Comparison of ENCODE assay signal across 20 cellular contexts in genomic region chr3:33389908-33390307, GRCh38. TPM values are rescaled to one million over a fixed set of nuclear protein-coding genes. Genes with fewer than 3 reads are reported as not detected.
DNase-seq lines count a peak whose midpoint lies in the region; ATAC-seq and TF ChIP-seq lines count a peak whose summit lies in the region.
"Had no signal": no experiment of that assay in that cellular context is flagged by ENCODE, and none has a peak within 500 bp of the region (broad histone marks: within the 10 kb centered on the region; RNA-seq: fewer than 3 reads in every experiment).

No MANE protein-coding gene starts in this region.

- CTCF ChIA-PET in mammary epithelial cell (lab: Charles Lee; ENCODE audit: low non-redundant PET): no interaction called here

- no peaks in the 10 kb centered on the region for H3K27me3 ChIP-seq in mammary epithelial cell (ENCODE audit: insufficient read depth, low read length)
- H3K27me3 ChIP-seq: BLaER1 had no signal

- H3K4me3 ChIP-seq in mammary epithelial cell (replicated peaks in 1 of 3; ENCODE audit: insufficient read depth in 1 of 3, low read depth in 2 of 3, low read length in 3 of 3): no peak overlapping the region
- H3K4me3 ChIP-seq: BLaER1, GM12878 had no signal

- ATAC-seq in HG03571 (IDR thresholded peaks at IDR 0.05; ENCODE audit: unreplicated experiment): no peak
- ATAC-seq: GM12878 had no signal

- H3K4me2 ChIP-seq in mammary epithelial cell (ENCODE audit: insufficient read depth, low read depth, low read length): no peak overlapping the region
- H3K4me2 ChIP-seq: BLaER1, KMS-11 had no signal

- no peak overlapping the region for H3K9ac ChIP-seq in mammary epithelial cell (ENCODE audit: insufficient read depth, low read length)
- H3K9ac ChIP-seq: BLaER1, KMS-11 had no signal

- no peaks in the 10 kb centered on the region for H4K20me1 ChIP-seq in mammary epithelial cell (ENCODE audit: insufficient read depth, low read length)
- H4K20me1 ChIP-seq: BLaER1 had no signal

- H3K79me2 ChIP-seq in mammary epithelial cell (ENCODE audit: insufficient read depth, low read length): peaks cover 5% of the 10 kb centered on the region

- no peaks in the 10 kb centered on the region for H3K27me3 Mint-ChIP-seq in activated T-cell treated with anti-CD3 and anti-CD28 coated beads, Interleukin-2, amount 50 U/mL, for 24 hours
- peaks cover 4% of the 10 kb centered on the region for H3K27me3 Mint-ChIP-seq in HFFc6 (ENCODE audit: insufficient read depth)
- no peaks in the 10 kb centered on the region for H3K27me3 Mint-ChIP-seq in nephron progenitor cell (ENCODE audit: low read depth, poor library complexity)
- H3K27me3 Mint-ChIP-seq: CD8-positive, alpha-beta memory T cell had no signal

- H3K4me3 Mint-ChIP-seq in activated T-cell treated with anti-CD3 and anti-CD28 coated beads, Interleukin-2, amount 50 U/mL, for 24 hours: no peak overlapping the region
- H3K4me3 Mint-ChIP-seq in HFFc6: no peak overlapping the region
- H3K4me3 Mint-ChIP-seq in nephron progenitor cell: no peak overlapping the region
- H3K4me3 Mint-ChIP-seq: CD8-positive, alpha-beta memory T cell had no signal

- no peak for TF ChIP-seq CTCF in HFFc6 (IDR thresholded peaks at IDR 0.05)
- no peak for TF ChIP-seq CTCF in nephron progenitor cell (IDR thresholded peaks at IDR 0.05)
- no peak for TF ChIP-seq CTCF in mammary epithelial cell (conservative IDR thresholded peaks at IDR 0.05 in 1 of 2, IDR thresholded peaks at IDR 0.05 in 1 of 2; ENCODE audit: extremely low read depth in 1 of 2, insufficient read depth in 1 of 2, low read depth in 1 of 2, low read length in 2 of 2)

- peaks cover 33% of the 10 kb centered on the region for H3K4me1 Mint-ChIP-seq in activated T-cell treated with anti-CD3 and anti-CD28 coated beads, Interleukin-2, amount 50 U/mL, for 24 hours (ENCODE audit: low read depth)
- H3K4me1 Mint-ChIP-seq in HFFc6 (ENCODE audit: low read depth): peaks cover 79% of the 10 kb centered on the region
- no peaks in the 10 kb centered on the region for H3K4me1 Mint-ChIP-seq in nephron progenitor cell

- no TSS peak for BruUV-seq in mammary epithelial cell (replicated peaks; lab: Mats Ljungman, UMichigan)

- H3K27ac ChIP-seq in mammary epithelial cell (ENCODE audit: insufficient read depth, low read depth, low read length): no peak overlapping the region
- H3K27ac ChIP-seq: BLaER1, KMS-11 had no signal

- no peak for DNase-seq in activated T-cell treated with anti-CD3 and anti-CD28 coated beads, Interleukin-2, amount 50 U/mL, for 24 hours
- no peak for DNase-seq in activated T-cell treated with anti-CD3 and anti-CD28 coated beads, Interleukin-2, amount 50 U/mL, for 1 hour
- DNase-seq in HFFc6: no peak
- DNase-seq in cerebellum (ENCODE audit: low spot score): peak; percentile 36
- no peak for DNase-seq in nephron progenitor cell
- DNase-seq in mammary epithelial cell: no peak
- DNase-seq in GM19238 (ENCODE audit: insufficient read length, low spot score): no peak
- DNase-seq: CD8-positive, alpha-beta memory T cell; DND-41; GDM1; GOT3; NCI-H1436; NCI-H2029 treated with DMSO at 0.1 percent for 48 hours; NCI-H510A; NCI-H774; RPMI8226 had no signal

- H3K27ac Mint-ChIP-seq in activated T-cell treated with anti-CD3 and anti-CD28 coated beads, Interleukin-2, amount 50 U/mL, for 24 hours: peak overlapping the region; percentile 53
- 0 out of 2 replicates have a peak overlapping the region, but pooled peaks have one; percentile 2 for H3K27ac Mint-ChIP-seq in HFFc6
- peak overlapping the region; percentile 58 for H3K27ac Mint-ChIP-seq in nephron progenitor cell

- peaks cover 35% of the 10 kb centered on the region for H3K36me3 ChIP-seq in mammary epithelial cell (ENCODE audit: insufficient read depth, low read length)

- in situ Hi-C loops in mammary epithelial cell (cut with MboI; ENCODE audit: low sequenced_read_pairs in 2 of 2): no loop called here

- H3K36me3 Mint-ChIP-seq in activated T-cell treated with anti-CD3 and anti-CD28 coated beads, Interleukin-2, amount 50 U/mL, for 24 hours (ENCODE audit: low read depth): peaks cover 91% of the 10 kb centered on the region
- peaks cover 60% of the 10 kb centered on the region for H3K36me3 Mint-ChIP-seq in HFFc6 (ENCODE audit: low read depth)
- H3K36me3 Mint-ChIP-seq in nephron progenitor cell (ENCODE audit: low read depth): peaks cover 66% of the 10 kb centered on the region

- peaks cover 16% of the 10 kb centered on the region for H3K4me1 ChIP-seq in mammary epithelial cell (ENCODE audit: insufficient read depth, low read length)
- H3K4me1 ChIP-seq: BLaER1 had no signal

- no peaks in the 10 kb centered on the region for H3K9me3 Mint-ChIP-seq in activated T-cell treated with anti-CD3 and anti-CD28 coated beads, Interleukin-2, amount 50 U/mL, for 24 hours
- H3K9me3 Mint-ChIP-seq in HFFc6: no peaks in the 10 kb centered on the region
- no peaks in the 10 kb centered on the region for H3K9me3 Mint-ChIP-seq in nephron progenitor cell
- H3K9me3 Mint-ChIP-seq: CD8-positive, alpha-beta memory T cell had no signal

- dilution Hi-C loops in mammary epithelial cell (cut with HindIII; ENCODE audit: low sequenced_read_pairs): no loop called here

- intact Hi-C loops in mammary epithelial cell (cut with micrococcal nuclease): loop anchor here (5.0 to 10.0 kb wide), 2 partner anchors 327 to 395 kb away; partner anchors contain the start of gene CLASP2

- H3K9me3 ChIP-seq in mammary epithelial cell (replicated peaks; ENCODE audit: insufficient read depth, low read length): no peaks in the 10 kb centered on the region
- H3K9me3 ChIP-seq: BLaER1 had no signal

- no peak overlapping the region for H2AFZ ChIP-seq in mammary epithelial cell (ENCODE audit: low read depth, low read length)

- 95% methylated on average over 4 of the region's 4 CpGs for WGBS in mammary epithelial cell (ENCODE audit: low coverage, missing lambda C conversion rate)

RNA-seq across cellular contexts. Expression of gene UBP1, which starts 50.3 kb away (rescaled TPM):
- 10 to 100 TPM; 62.0 to 69.0 (median 64.0) TPM for total RNA-seq in HFFc6 (2021; fragmentation: NEBNext Ultra II Directional; extraction: Animal tissue kit (Norgen Biotek cat#: 25700))
- 70.9 TPM for total RNA-seq in cerebellum
- 10 to 100 TPM; 44.8 to 63.7 TPM for total RNA-seq in mammary epithelial cell
- polyA plus RNA-seq in mammary epithelial cell: 63.3 TPM
- 142 TPM for polyA minus RNA-seq in mammary epithelial cell

Comparison
In these comparisons a context has a peak if more than half of its experiments do, and no peak if none do; other contexts are left out.
1. H3K27ac Mint-ChIP-seq: peak in every context shown above with its lines; median percentile 58 in nephron progenitor cell; 53 in activated T-cell treated with anti-CD3 and anti-CD28 coated beads, Interleukin-2, amount 50 U/mL, for 24 hours; 2 in HFFc6.